ENCODE assay signal across 14 cellular contexts in genomic region chr15:57969355-57969754, GRCh38.
A peak's percentile ranks its signal among the peaks of the same experiment; 100 is the strongest.
DNase-seq lines count a peak whose midpoint lies in the region; ATAC-seq and TF ChIP-seq lines count a peak whose summit lies in the region.
"Had no signal": no experiment of that assay in that cellular context is flagged by ENCODE, and none has a peak within 500 bp of the region (broad histone marks: within the 10 kb centered on the region; RNA-seq: fewer than 3 reads in every experiment).

No MANE protein-coding gene starts in this region.

- H3K9me2 ChIP-seq in HCT116 (ENCODE audit: insufficient read depth), result no peaks in the 10 kb centered on the region

- intact Hi-C loops in HCT116 (cut with micrococcal nuclease), result no loop called here

- CTCF ChIA-PET in HCT116 (lab: Charles Lee), result interaction anchor here (1.2 to 2.6 kb wide), 2 partner anchors 97 to 101 kb away, joined by 6 to 15 read pairs; no protein-coding TSS in a partner anchor

- peaks cover 4% of the 10 kb centered on the region for H3K27me3 Mint-ChIP-seq in brain

- no peak overlapping the region for H3K27ac ChIP-seq in HCT116 (ENCODE audit: low read depth, low read length)
- H3K27ac ChIP-seq: prostate gland, testis had no signal

- no peaks in the 10 kb centered on the region for H3K36me3 ChIP-seq in HCT116 (ENCODE audit: control insufficient read depth in 1 of 2, insufficient read depth in 2 of 2, low read length in 2 of 2)
- H3K36me3 ChIP-seq: prostate gland had no signal

- BruUV-seq in HCT116 (replicated peaks; lab: Mats Ljungman, UMichigan), result no TSS peak

- peaks cover 6% of the 10 kb centered on the region for H3K4me1 Mint-ChIP-seq in brain
- H3K4me1 Mint-ChIP-seq: CD8-positive, alpha-beta memory T cell had no signal

- H3K4me2 ChIP-seq in HCT116 (ENCODE audit: low read length), result no peak overlapping the region

- H3K27ac Mint-ChIP-seq in brain, result no peak overlapping the region
- H3K27ac Mint-ChIP-seq: CD8-positive, alpha-beta memory T cell had no signal

- no peaks in the 10 kb centered on the region for H3K79me2 ChIP-seq in HCT116 (ENCODE audit: insufficient read depth, low read length)

- H3K9me3 ChIP-seq in HCT116 (ENCODE audit: control insufficient read depth in 1 of 2, insufficient read depth in 1 of 2, low read depth in 1 of 2, low read length in 2 of 2), result no peaks in the 10 kb centered on the region
- H3K9me3 ChIP-seq: prostate gland, testis had no signal

- no peaks in the 10 kb centered on the region for H3K9me3 Mint-ChIP-seq in brain
- H3K9me3 Mint-ChIP-seq: CD8-positive, alpha-beta memory T cell had no signal

- peak; percentile 38; the same call in 1 of the 2 replicates for TF ChIP-seq RAD21 in HCT116 (IDR thresholded peaks at IDR 0.05; ENCODE audit: low read depth)

- TF ChIP-seq CTCF in AG10803 (conservative IDR thresholded peaks at IDR 0.05; ENCODE audit: low read length) (peak; percentile 27), HCT116 (IDR thresholded peaks at IDR 0.05 in 2 of 3, conservative IDR thresholded peaks at IDR 0.05 in 1 of 3; ENCODE audit: borderline replicate concordance in 1 of 3, insufficient read depth in 1 of 3, low read depth in 2 of 3, low read length in 2 of 3) (peak in 1 of 3 experiments; percentile 29; a peak in 1 of 6 replicates), brain (conservative IDR thresholded peaks at IDR 0.05) (peak; percentile 17 to 40)

- no peak overlapping the region for H3K9ac ChIP-seq in HCT116 (ENCODE audit: low read length)

- H3K4me3 ChIP-seq in AG10803 (ENCODE audit: low read length), result no peak overlapping the region
- H3K4me3 ChIP-seq in HCT116 (replicated peaks in 1 of 2; ENCODE audit: low read depth in 1 of 2, low read length in 2 of 2), result no peak overlapping the region
- H3K4me3 ChIP-seq: prostate gland, testis had no signal

- no peak overlapping the region for H3K4me3 Mint-ChIP-seq in brain
- H3K4me3 Mint-ChIP-seq: CD8-positive, alpha-beta memory T cell had no signal

- DNase-seq in AG10803 (ENCODE audit: low read depth) (no peak), HCT116 (ENCODE audit: low read depth, low spot score) (no peak), kidney tubule cell (ENCODE audit: low spot score) (peak; percentile 5), NCI-H510A (lab: John Stamatoyannopoulos, UW) (no peak), NCI-H1694 treated with DMSO at 0.1 percent for 48 hours (lab: John Stamatoyannopoulos, UW) (no peak), NCI-H446 treated with DMSO at 0.1 percent for 48 hours (lab: John Stamatoyannopoulos, UW) (no peak), H4 (ENCODE audit: low spot score) (no peak)
- DNase-seq: activated CD4-positive, CD25-positive, alpha-beta regulatory T cell; CD8-positive, alpha-beta memory T cell; foreskin melanocyte; NCI-H2081; testis had no signal

- H3K4me1 ChIP-seq in HCT116 (ENCODE audit: control insufficient read depth in 1 of 2, insufficient read depth in 2 of 2, low read length in 2 of 2), result no peaks in the 10 kb centered on the region
- H3K4me1 ChIP-seq: prostate gland, testis had no signal

- POLR2A ChIA-PET in HCT116 (lab: Charles Lee), result no interaction called here

- RAD21 ChIA-PET in HCT116 (lab: Charles Lee; ENCODE audit: low non-redundant PET in 1 of 2, low total read pairs in 2 of 2, uncharacterized antibody in 2 of 2, unreplicated experiment in 2 of 2), result no interaction called here

- no peak; the same call in 1 of the 2 replicates for ATAC-seq in HCT116

- H4K20me1 ChIP-seq in HCT116 (ENCODE audit: insufficient read depth), result no peaks in the 10 kb centered on the region

- no peaks in the 10 kb centered on the region for H3K27me3 ChIP-seq in HCT116 (ENCODE audit: insufficient read depth, low read length)
- H3K27me3 ChIP-seq: testis had no signal

- no peaks in the 10 kb centered on the region for H3K36me3 Mint-ChIP-seq in brain

- H2AFZ ChIP-seq in HCT116 (ENCODE audit: low read depth, low read length, poor library complexity, severe bottlenecking), result no peak overlapping the region

- TF ChIP-seq POLR2A in HCT116 (IDR thresholded peaks at IDR 0.05; ENCODE audit: borderline replicate concordance, extremely low read depth, insufficient read depth, insufficient read length), result no peak

TF ChIP-seq in HCT116, 20 proteins besides CTCF, POLR2A, EP300 and RAD21:
- TF ChIP-seq ZNF274 (IDR thresholded peaks at IDR 0.05; ENCODE audit: low read depth, low read length), result no peak
- TF ChIP-seq REST (IDR thresholded peaks at IDR 0.05; ENCODE audit: low read depth), result no peak
- TF ChIP-seq POLR2AphosphoS5 (IDR thresholded peaks at IDR 0.05; ENCODE audit: low read depth, low read length), result no peak
- no peak for TF ChIP-seq SP1 (IDR thresholded peaks at IDR 0.05; ENCODE audit: low read depth)
- TF ChIP-seq EGR1 (IDR thresholded peaks at IDR 0.05; ENCODE audit: low read depth), result no peak
- no peak for TF ChIP-seq ELF1 (IDR thresholded peaks at IDR 0.05; ENCODE audit: borderline replicate concordance, low read depth)
- no peak for TF ChIP-seq CEBPB (IDR thresholded peaks at IDR 0.05; ENCODE audit: low read depth)
- no peak for TF ChIP-seq JUND (IDR thresholded peaks at IDR 0.05)
- TF ChIP-seq SRF (IDR thresholded peaks at IDR 0.05; ENCODE audit: low read depth), result no peak
- no peak for TF ChIP-seq EZH2phosphoT487 (IDR thresholded peaks at IDR 0.05; ENCODE audit: borderline replicate concordance)
